Comparison of ENCODE assay signal across 13 cellular contexts in the genomic region with DNA sequence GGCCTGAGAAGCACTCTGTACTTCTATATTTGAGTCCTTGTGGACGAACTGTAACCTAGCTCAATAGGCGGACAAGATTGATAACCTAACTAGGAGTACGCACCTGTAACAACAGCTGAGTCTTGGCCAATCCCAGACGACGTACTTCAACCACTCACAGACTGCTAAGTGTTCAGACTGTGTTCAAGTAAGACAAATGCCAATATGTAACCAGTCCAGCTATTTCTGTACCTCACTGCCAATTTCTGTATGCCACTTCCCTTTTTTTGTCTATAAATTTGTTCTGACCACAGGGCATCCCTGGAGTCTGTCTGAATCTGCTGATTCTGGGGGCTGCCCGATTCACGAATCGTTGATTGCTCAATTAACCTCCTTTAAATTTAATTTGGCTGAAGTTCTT. TPM values are rescaled to one million over a fixed set of nuclear protein-coding genes. Genes with fewer than 3 reads are reported as not detected.
DNase-seq lines count a peak whose midpoint lies in the region; ATAC-seq and TF ChIP-seq lines count a peak whose summit lies in the region.
"Had no signal": no experiment of that assay in that cellular context is flagged by ENCODE, and none has a peak within 500 bp of the region (broad histone marks: within the 10 kb centered on the region; RNA-seq: fewer than 3 reads in every experiment).

No MANE protein-coding gene starts in this region.

- H3K27me3 Mint-ChIP-seq in endothelial cell (ENCODE audit: unreplicated experiment), result no peaks in the 10 kb centered on the region
- H3K27me3 Mint-ChIP-seq: CD4-positive, CD25-positive, alpha-beta regulatory T cell had no signal

- no peaks in the 10 kb centered on the region for H4K20me1 ChIP-seq in OCI-LY7 (ENCODE audit: insufficient read depth, low read length)

- no peak overlapping the region for H3K27ac Mint-ChIP-seq in endothelial cell (ENCODE audit: unreplicated experiment)
- H3K27ac Mint-ChIP-seq: activated CD4-positive, alpha-beta memory T cell treated with anti-CD3 and anti-CD28 coated beads, Interleukin-2, amount 10 ng/mL, durations not matched to agents 7 days and 5 days; CD4-positive, CD25-positive, alpha-beta regulatory T cell had no signal

- no peaks in the 10 kb centered on the region for H3K9me3 Mint-ChIP-seq in endothelial cell (ENCODE audit: unreplicated experiment)
- H3K9me3 Mint-ChIP-seq: activated CD4-positive, alpha-beta memory T cell treated with anti-CD3 and anti-CD28 coated beads, Interleukin-2, amount 10 ng/mL, durations not matched to agents 7 days and 5 days; CD4-positive, CD25-positive, alpha-beta regulatory T cell had no signal

- intact Hi-C loops in OCI-LY7 (cut with micrococcal nuclease; ENCODE audit: unreplicated experiment) (no loop called here), ovary (cut with DNase I) (no loop called here)

- TF ChIP-seq POLR2A in ovary (IDR thresholded peaks at IDR 0.05), result no peak

- CTCF ChIA-PET in OCI-LY7 (lab: Charles Lee; ENCODE audit: unreplicated experiment), result no interaction called here

- no peak overlapping the region for H3K4me2 ChIP-seq in OCI-LY7 (ENCODE audit: low read length)

- no peaks in the 10 kb centered on the region for H3K4me1 ChIP-seq in OCI-LY7 (ENCODE audit: insufficient read depth, low read length, poor library complexity, severe bottlenecking)
- H3K4me1 ChIP-seq in ovary (ENCODE audit: insufficient read depth), result no peaks in the 10 kb centered on the region
- H3K4me1 ChIP-seq: adrenal gland had no signal

- H3K36me3 ChIP-seq in OCI-LY7 (ENCODE audit: insufficient read depth, low read length) (no peaks in the 10 kb centered on the region), ovary (no peaks in the 10 kb centered on the region)
- H3K36me3 ChIP-seq: adrenal gland had no signal

- peaks cover 4% of the 10 kb centered on the region for H3K36me3 Mint-ChIP-seq in endothelial cell (ENCODE audit: low read depth, unreplicated experiment)

- TF ChIP-seq CTCF in OCI-LY7 (conservative IDR thresholded peaks at IDR 0.05; ENCODE audit: low read length) (no peak), endothelial cell (IDR thresholded peaks at IDR 0.05; ENCODE audit: unreplicated experiment) (no peak), ovary (IDR thresholded peaks at IDR 0.05) (no peak)

- H3K79me2 ChIP-seq in OCI-LY7 (ENCODE audit: insufficient read depth, low read depth, low read length), result no peaks in the 10 kb centered on the region

- H3K9me2 ChIP-seq in OCI-LY7 (ENCODE audit: insufficient read depth, low read length), result no peaks in the 10 kb centered on the region

- POLR2A ChIA-PET in OCI-LY7 (lab: Charles Lee), result interaction anchor here (0.5 to 1.1 kb wide), 3 partner anchors 33 to 1073 kb away, joined by 3 read pairs; a partner anchor contains a TSS

- H3K4me3 ChIP-seq in OCI-LY7 (ENCODE audit: low read depth, low read length, poor library complexity, severe bottlenecking) (no peak overlapping the region), ovary (no peak overlapping the region)
- H3K4me3 ChIP-seq: adrenal gland had no signal

- DNase-seq in OCI-LY7 (ENCODE audit: low spot score) (no peak), superior temporal gyrus (ENCODE audit: extremely low spot score) (no peak), endothelial cell (ENCODE audit: low spot score) (no peak), ovary (no peak), HCEC 1CT (no peak)
- DNase-seq: activated CD4-positive, alpha-beta memory T cell treated with anti-CD3 and anti-CD28 coated beads, Interleukin-2, amount 10 ng/mL, durations not matched to agents 7 days and 5 days; adrenal gland; CD4-positive, CD25-positive, alpha-beta regulatory T cell; NCI-H2081 treated with DMSO at 0.1 percent for 48 hours; SHP77 had no signal

- ATAC-seq in GM18502 (IDR thresholded peaks at IDR 0.05; ENCODE audit: poor library complexity, unreplicated experiment) (peak; percentile 70), GM21360 (IDR thresholded peaks at IDR 0.05; ENCODE audit: unreplicated experiment) (peak; percentile 54), HG03066 (IDR thresholded peaks at IDR 0.05; ENCODE audit: low read depth, unreplicated experiment) (peak; percentile 52)

- H3K4me1 Mint-ChIP-seq in endothelial cell (ENCODE audit: unreplicated experiment), result peaks cover 4% of the 10 kb centered on the region

- BruUV-seq in OCI-LY7 (replicated peaks; lab: Mats Ljungman, UMichigan), result no TSS peak

- H3K27me3 ChIP-seq in ovary, result no peaks in the 10 kb centered on the region
- H3K27me3 ChIP-seq: adrenal gland had no signal

- no peak overlapping the region for H3K4me3 Mint-ChIP-seq in endothelial cell (ENCODE audit: unreplicated experiment)
- H3K4me3 Mint-ChIP-seq: activated CD4-positive, alpha-beta memory T cell treated with anti-CD3 and anti-CD28 coated beads, Interleukin-2, amount 10 ng/mL, durations not matched to agents 7 days and 5 days; CD4-positive, CD25-positive, alpha-beta regulatory T cell had no signal

- WGBS in ovary, 3 donors, result 74 to 86% (median 76%) methylated on average over 8 of the region's 8 CpGs

- H3K9me3 ChIP-seq in OCI-LY7 (ENCODE audit: low read length) (no peaks in the 10 kb centered on the region), ovary (no peaks in the 10 kb centered on the region)
- H3K9me3 ChIP-seq: adrenal gland had no signal

- H3K27ac ChIP-seq in OCI-LY7 (ENCODE audit: low read depth, low read length, poor library complexity, severe bottlenecking) (no peak overlapping the region), ovary (no peak overlapping the region)
- H3K27ac ChIP-seq: adrenal gland had no signal

- H2AFZ ChIP-seq in OCI-LY7 (ENCODE audit: low read length), result peak overlapping the region; percentile 50

- TF ChIP-seq EP300 in ovary (IDR thresholded peaks at IDR 0.05), result no peak

RNA-seq across cellular contexts. Expression of a gene that starts 32.2 kb away (rescaled TPM):
- not detected in 2 replicates for total RNA-seq in OCI-LY7 (2014; rRNA removed; shearing (Covaris generic))
- total RNA-seq in OCI-LY7 (2022) (not detected in 2 replicates), endothelial cell (ENCODE audit: unreplicated experiment) (17.9 TPM), ovary (10 to 100 TPM in 1 of 7 donors, 1 to 10 TPM in 6; 6.4 to 11.7 (median 7.5) TPM)
- polyA plus RNA-seq in ovary, result 10 to 100 TPM in 1 of 2 donors, 1 to 10 TPM in 1; 4.8 to 13.6 TPM

RNA-seq across cellular contexts. Expression of a gene that starts 59.0 kb away (rescaled TPM):
- total RNA-seq in OCI-LY7 (2014; rRNA removed; shearing (Covaris generic)), result 8.6 and 12.9 TPM in 2 replicates
- total RNA-seq in OCI-LY7 (2022) (18.2 and 18.8 TPM in 2 replicates), endothelial cell (ENCODE audit: unreplicated experiment) (22.0 TPM), ovary (10 to 100 TPM; 14.4 to 24.7 (median 20.3) TPM)
- polyA plus RNA-seq in ovary, result 10 to 100 TPM; 10.7 to 24.0 TPM

Comparison
In these comparisons a context has a peak if more than half of its experiments do, and no peak if none do; other contexts are left out.
1. RNA of a gene that starts 32.2 kb away (total RNA-seq): 17.9 TPM in endothelial cell (single experiment) and 6.4 to 11.7 TPM in ovary; not detected in OCI-LY7; every median in the first group is over 4 times any median in the second.
2. Peak in every context shown above with its lines, with median percentiles within 50 percentile points of each other: ATAC-seq.